Comparison of ENCODE assay signal across 2 cellular contexts in the genomic region with DNA sequence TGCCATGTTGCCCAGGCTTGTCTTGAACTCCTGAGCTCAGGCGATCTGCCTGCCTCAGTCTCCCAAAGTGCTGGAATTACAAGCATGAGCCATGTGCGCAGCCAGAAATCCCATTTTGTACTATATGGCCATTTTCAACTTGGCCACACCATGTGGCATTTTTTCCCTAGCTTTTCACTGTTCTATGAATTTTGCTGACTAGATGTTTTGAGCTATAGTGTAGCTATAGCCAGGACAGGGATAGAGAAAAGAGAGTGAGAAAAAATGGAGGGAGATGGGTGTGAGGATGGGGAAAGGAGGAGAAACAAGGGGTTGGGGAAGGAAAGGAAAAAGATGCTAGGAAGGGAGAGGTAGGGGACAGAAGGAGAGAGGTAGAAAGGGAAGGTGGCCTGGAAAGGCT.
A peak's percentile ranks its signal among the peaks of the same experiment; 100 is the strongest.
TF ChIP-seq lines count a peak whose summit lies in the region.

No MANE protein-coding gene starts in this region.

TF ChIP-seq in HEK293, 187 proteins besides CTCF, POLR2A, EP300 and RAD21:
- TF ChIP-seq PRDM1 (tag by site-specific recombination; IDR thresholded peaks at IDR 0.05) (peak; percentile 83), ZNF366 (tag by site-specific recombination; conservative IDR thresholded peaks at IDR 0.05) (no peak)

TF ChIP-seq in K562, 482 proteins besides CTCF, POLR2A, EP300 and RAD21:
- TF ChIP-seq PCBP2 (IDR thresholded peaks at IDR 0.05; ENCODE audit: low read depth, low read length, poor library complexity, severe bottlenecking) (no peak), C11orf30 (IDR thresholded peaks at IDR 0.05; ENCODE audit: low read depth) (peak; percentile 85), XRCC5 (IDR thresholded peaks at IDR 0.05; ENCODE audit: low read depth, low read length) (no peak), MAFG (tag; conservative IDR thresholded peaks at IDR 0.05) (peak; percentile 75), TRIM24 (IDR thresholded peaks at IDR 0.05) (no peak), MAFF (IDR thresholded peaks at IDR 0.05; ENCODE audit: low read length) (peak; percentile 57), ZNF316 (IDR thresholded peaks at IDR 0.05) (peak; percentile 91), RUNX1 (IDR thresholded peaks at IDR 0.05; ENCODE audit: low read depth) (no peak), ZNF175 (CRISPR knock-in tag; IDR thresholded peaks at IDR 0.05; ENCODE audit: low read depth) (no peak), RCOR1 (IDR thresholded peaks at IDR 0.05; ENCODE audit: borderline replicate concordance in 1 of 2, low read depth in 2 of 2, low read length in 2 of 2) (no peak), NR1H2 (CRISPR knock-in tag; IDR thresholded peaks at IDR 0.05) (no peak), MAFK (IDR thresholded peaks at IDR 0.05; ENCODE audit: low read length) (peak; percentile 56), HDAC3 (IDR thresholded peaks at IDR 0.05; ENCODE audit: borderline replicate concordance, partially characterized antibody) (no peak)
- TF ChIP-seq, protein P1, sequence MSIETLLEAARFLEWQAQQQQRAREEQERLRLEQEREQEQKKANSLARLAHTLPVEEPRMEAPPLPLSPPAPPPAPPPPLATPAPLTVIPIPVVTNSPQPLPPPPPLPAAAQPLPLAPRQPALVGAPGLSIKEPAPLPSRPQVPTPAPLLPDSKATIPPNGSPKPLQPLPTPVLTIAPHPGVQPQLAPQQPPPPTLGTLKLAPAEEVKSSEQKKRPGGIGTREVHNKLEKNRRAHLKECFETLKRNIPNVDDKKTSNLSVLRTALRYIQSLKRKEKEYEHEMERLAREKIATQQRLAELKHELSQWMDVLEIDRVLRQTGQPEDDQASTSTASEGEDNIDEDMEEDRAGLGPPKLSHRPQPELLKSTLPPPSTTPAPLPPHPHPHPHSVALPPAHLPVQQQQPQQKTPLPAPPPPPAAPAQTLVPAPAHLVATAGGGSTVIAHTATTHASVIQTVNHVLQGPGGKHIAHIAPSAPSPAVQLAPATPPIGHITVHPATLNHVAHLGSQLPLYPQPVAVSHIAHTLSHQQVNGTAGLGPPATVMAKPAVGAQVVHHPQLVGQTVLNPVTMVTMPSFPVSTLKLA (conservative IDR thresholded peaks at IDR 0.05): no peak
- TF ChIP-seq, protein P2, sequence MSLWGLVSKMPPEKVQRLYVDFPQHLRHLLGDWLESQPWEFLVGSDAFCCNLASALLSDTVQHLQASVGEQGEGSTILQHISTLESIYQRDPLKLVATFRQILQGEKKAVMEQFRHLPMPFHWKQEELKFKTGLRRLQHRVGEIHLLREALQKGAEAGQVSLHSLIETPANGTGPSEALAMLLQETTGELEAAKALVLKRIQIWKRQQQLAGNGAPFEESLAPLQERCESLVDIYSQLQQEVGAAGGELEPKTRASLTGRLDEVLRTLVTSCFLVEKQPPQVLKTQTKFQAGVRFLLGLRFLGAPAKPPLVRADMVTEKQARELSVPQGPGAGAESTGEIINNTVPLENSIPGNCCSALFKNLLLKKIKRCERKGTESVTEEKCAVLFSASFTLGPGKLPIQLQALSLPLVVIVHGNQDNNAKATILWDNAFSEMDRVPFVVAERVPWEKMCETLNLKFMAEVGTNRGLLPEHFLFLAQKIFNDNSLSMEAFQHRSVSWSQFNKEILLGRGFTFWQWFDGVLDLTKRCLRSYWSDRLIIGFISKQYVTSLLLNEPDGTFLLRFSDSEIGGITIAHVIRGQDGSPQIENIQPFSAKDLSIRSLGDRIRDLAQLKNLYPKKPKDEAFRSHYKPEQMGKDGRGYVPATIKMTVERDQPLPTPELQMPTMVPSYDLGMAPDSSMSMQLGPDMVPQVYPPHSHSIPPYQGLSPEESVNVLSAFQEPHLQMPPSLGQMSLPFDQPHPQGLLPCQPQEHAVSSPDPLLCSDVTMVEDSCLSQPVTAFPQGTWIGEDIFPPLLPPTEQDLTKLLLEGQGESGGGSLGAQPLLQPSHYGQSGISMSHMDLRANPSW (CRISPR knock-in tag; IDR thresholded peaks at IDR 0.05): no peak
TF ChIP-seq in K562: peak in this region for 5.
